ENCODE assay signal across 12 cellular contexts in the genomic region with DNA sequence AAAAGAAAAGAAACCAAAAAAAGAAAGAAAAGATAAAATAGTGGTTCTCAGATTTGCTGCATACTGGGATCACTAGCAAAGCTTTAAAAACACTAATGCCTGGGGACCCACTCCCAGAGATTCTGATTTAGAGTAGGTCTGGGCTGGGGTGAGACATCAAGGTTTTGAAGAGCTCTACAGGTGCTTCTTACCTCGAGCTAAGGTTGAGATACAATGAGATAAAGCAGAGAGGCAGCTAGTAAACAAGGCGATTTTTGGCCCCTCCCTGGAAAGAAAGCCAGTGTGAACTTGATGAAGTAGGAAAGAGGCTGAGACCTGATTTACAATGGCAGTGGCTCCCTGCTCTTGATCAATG.
A peak's percentile ranks its signal among the peaks of the same experiment; 100 is the strongest.
DNase-seq lines count a peak whose midpoint lies in the region; ATAC-seq and TF ChIP-seq lines count a peak whose summit lies in the region.
"Had no signal": no experiment of that assay in that cellular context is flagged by ENCODE, and none has a peak within 500 bp of the region (broad histone marks: within the 10 kb centered on the region; RNA-seq: fewer than 3 reads in every experiment).

No MANE protein-coding gene starts in this region.

- ATAC-seq in GM18517 (IDR thresholded peaks at IDR 0.05; ENCODE audit: unreplicated experiment) = peak; percentile 38
- peak; percentile 26 for ATAC-seq in GM21381 (IDR thresholded peaks at IDR 0.05; ENCODE audit: unreplicated experiment)
- peak; percentile 39 for ATAC-seq in HG02885 (IDR thresholded peaks at IDR 0.05; ENCODE audit: poor library complexity, unreplicated experiment)
- ATAC-seq in HG03520 (IDR thresholded peaks at IDR 0.05; ENCODE audit: unreplicated experiment) = peak; percentile 36

- no peaks in the 10 kb centered on the region for H3K27me3 ChIP-seq in uterus

- H3K4me1 ChIP-seq in uterus = no peaks in the 10 kb centered on the region

- no peak for TF ChIP-seq POLR2A in uterus (IDR thresholded peaks at IDR 0.05)

- no peak for DNase-seq in COLO668 (lab: John Stamatoyannopoulos, UW; ENCODE audit: unreplicated experiment)
- no peak for DNase-seq in uterus
- no peak for DNase-seq in NK-92 treated with Interleukin-12 subunit alpha and Interleukin-12 subunit beta, amount 100 ng/mL, for 24 hours (lab: John Stamatoyannopoulos, UW)
- DNase-seq in NCI-H2171 treated with DMSO at 0.1 percent for 48 hours (lab: John Stamatoyannopoulos, UW) = no peak
- DNase-seq: MV-4-11; naive B cell; NCI-H510A; stimulated activated naive CD4-positive, alpha-beta T cell had no signal

- intact Hi-C loops in uterus (cut with DNase I; ENCODE audit: low total_unique reads) = no loop called here

- H3K9me3 ChIP-seq in uterus = no peaks in the 10 kb centered on the region

- no peaks in the 10 kb centered on the region for H3K36me3 ChIP-seq in uterus

- no peak overlapping the region for H3K27ac ChIP-seq in uterus

- TF ChIP-seq CTCF in uterus (IDR thresholded peaks at IDR 0.05) = no peak

- no peak overlapping the region for H3K4me3 ChIP-seq in uterus
